22 cellular contexts compared by ENCODE assay signal in the genomic region with DNA sequence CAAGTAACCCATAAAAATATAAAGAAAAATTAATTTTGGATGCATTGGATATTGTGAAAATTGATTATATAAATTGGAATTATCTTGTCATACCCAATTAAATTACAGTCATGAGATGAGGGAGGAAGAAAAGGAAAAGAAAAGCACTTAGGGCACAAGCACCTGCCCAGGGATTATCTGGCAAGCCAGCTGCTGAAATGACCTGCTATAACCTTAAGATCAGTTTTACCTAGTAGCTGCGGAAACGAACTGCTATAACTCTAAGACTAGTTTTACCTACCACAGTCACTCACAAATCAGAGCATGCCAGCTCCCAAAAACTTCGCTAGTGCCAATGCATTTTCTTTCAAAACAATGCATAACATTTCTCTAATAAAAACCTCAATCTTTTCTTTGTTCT.
"Had no signal": no experiment of that assay in that cellular context is flagged by ENCODE, and none has a peak within 500 bp of the region (broad histone marks: within the 10 kb centered on the region; RNA-seq: fewer than 3 reads in every experiment).

No MANE protein-coding gene starts in this region.

- H3K27me3 ChIP-seq: esophagus squamous epithelium, gastroesophageal sphincter, left lung, right lobe of liver, tibial artery had no signal

- ATAC-seq: gastroesophageal sphincter; left lung; mucosa of descending colon; natural killer cell; stimulated activated memory B cell treated with anti-CD40 and anti-IgM and Interleukin-4, amounts not matched to agents 10 μg/mL and 1 μg/mL and 100 μg/mL, for 72 hours had no signal

- DNase-seq: cortex of kidney; effector memory CD4-positive, alpha-beta T cell; esophagus squamous epithelium; foreskin fibroblast; glutamatergic neuron; islet precursor cell; left lung; mammary epithelial cell; mucosa of descending colon; natural killer cell; occipital lobe; retina; right lobe of liver; stimulated activated CD4-positive, alpha-beta T cell treated with anti-CD3 and anti-CD28 coated beads, Interleukin-15, amount 100 ng/mL, for 24 hours; stimulated activated CD4-positive, alpha-beta T cell treated with anti-CD3 and anti-CD28 coated beads, Interleukin-1b, Interleukin-23, amount 100 ng/mL, for 48 hours; stimulated activated CD4-positive, alpha-beta T cell treated with anti-CD3 and anti-CD28 coated beads, Interleukin-4, amount 100 ng/mL, for 24 hours; tibial artery had no signal

- H3K36me3 ChIP-seq: prostate gland, right lobe of liver had no signal

- H3K27ac ChIP-seq: epithelial cell of prostate, esophagus squamous epithelium, gastroesophageal sphincter, parathyroid adenoma, right lobe of liver, tibial artery had no signal

- H3K4me3 ChIP-seq: esophagus squamous epithelium, gastroesophageal sphincter, left lung, mucosa of descending colon, prostate gland, right lobe of liver, tibial artery had no signal

- H3K9me3 ChIP-seq: esophagus squamous epithelium, gastroesophageal sphincter, left lung, mucosa of descending colon, prostate gland, right lobe of liver, tibial artery had no signal
